26 cellular contexts compared by ENCODE assay signal in the genomic region with DNA sequence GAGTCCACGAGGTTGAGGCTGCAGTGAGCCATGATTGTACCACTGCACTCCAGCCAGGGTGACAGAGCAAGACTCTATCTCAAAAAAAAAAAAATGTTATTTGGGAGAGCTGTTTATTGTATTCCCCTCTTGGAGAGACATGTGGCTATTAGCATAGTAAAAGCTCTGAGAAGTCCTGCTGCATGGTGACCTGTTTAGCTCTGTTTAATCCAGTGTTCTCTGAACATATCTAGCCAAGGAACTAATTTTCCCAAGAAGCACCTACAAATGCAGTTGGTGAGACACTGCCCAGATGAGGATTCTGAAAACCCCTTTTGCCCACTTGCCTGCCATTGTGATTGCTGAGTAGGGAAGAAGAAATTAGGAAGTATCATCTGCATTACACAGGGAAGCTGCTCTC. TPM values are rescaled to one million over a fixed set of nuclear protein-coding genes. Genes with fewer than 3 reads are reported as not detected.
"Had no signal": no experiment of that assay in that cellular context is flagged by ENCODE, and none has a peak within 500 bp of the region (broad histone marks: within the 10 kb centered on the region; RNA-seq: fewer than 3 reads in every experiment).

No MANE protein-coding gene starts in this region.

- H3K4me3 ChIP-seq: ascending aorta, psoas muscle, spleen, testis had no signal

- H2AFZ ChIP-seq: parathyroid adenoma had no signal

- H3K27me3 ChIP-seq: ascending aorta, brain microvascular endothelial cell, spleen, testis had no signal

- H3K36me3 ChIP-seq: ascending aorta had no signal

- H3K9me3 ChIP-seq: ascending aorta, psoas muscle, spleen, testis had no signal

- ATAC-seq: effector memory CD8-positive, alpha-beta T cell; naive thymus-derived CD8-positive, alpha-beta T cell; psoas muscle had no signal

- H3K27ac ChIP-seq: ascending aorta, brain microvascular endothelial cell, parathyroid adenoma, testis had no signal

- DNase-seq: activated CD4-positive, alpha-beta memory T cell treated with anti-CD3 and anti-CD28 coated beads for 36 hours; activated CD4-positive, alpha-beta T cell treated with anti-CD3 and anti-CD28 coated beads, Interleukin-2, amount 10 ng/mL, durations not matched to agents 24 days and 14 days; activated CD4-positive, CD25-positive, alpha-beta regulatory T cell treated with anti-CD3 and anti-CD28 coated beads, Interleukin-2, amount 50 U/mL, for 72 hours; activated CD8-positive, alpha-beta memory T cell treated with anti-CD3 and anti-CD28 coated beads, Interleukin-2, amount 50 U/mL, for 4 hours; activated effector memory CD4-positive, alpha-beta T cell treated with anti-CD3 and anti-CD28 coated beads, Interleukin-2, amount 50 U/mL, for 16 hours; activated naive CD4-positive, alpha-beta T cell treated with anti-CD3 and anti-CD28 coated beads, Interleukin-2, amount 10 ng/mL, durations not matched to agents 7 days and 5 days; activated naive CD8-positive, alpha-beta T cell treated with anti-CD3 and anti-CD28 coated beads, Interleukin-2, amount 10 ng/mL, durations not matched to agents 7 days and 5 days; activated T-cell treated with anti-CD3 and anti-CD28 coated beads, Interleukin-2, amount 50 U/mL, for 1 hour; brain microvascular endothelial cell; caudate nucleus; cortex of kidney; effector memory CD8-positive, alpha-beta T cell; foreskin fibroblast; islet precursor cell; naive thymus-derived CD8-positive, alpha-beta T cell; nucleus accumbens; psoas muscle; spleen; stimulated activated naive CD4-positive, alpha-beta T cell; SW 1271; T-helper 9 cell; testis; trophoblast cell had no signal

RNA-seq across cellular contexts. Expression of a gene that starts 15.6 kb away (rescaled TPM):
- total RNA-seq: activated CD4-positive, alpha-beta memory T cell treated with anti-CD3 and anti-CD28 coated beads for 36 hours; activated CD4-positive, alpha-beta T cell treated with anti-CD3 and anti-CD28 coated beads, Interleukin-2, amount 10 ng/mL, durations not matched to agents 24 days and 14 days; activated T-helper 1 cell treated with anti-CD3 and anti-CD28 coated beads, Interleukin-12 subunit alpha, Interleukin-12 subunit beta, Interleukin-2, Interleukin-4 antibody, amounts not matched to agents 30 ng/mL and 10 ng/mL and 1 ng/mL, durations not matched to agents 14 hours and 24 hours and 36 hours had no signal
- polyA plus RNA-seq: naive thymus-derived CD8-positive, alpha-beta T cell had no signal
